Comparison of ENCODE assay signal across 13 cellular contexts in the genomic region with DNA sequence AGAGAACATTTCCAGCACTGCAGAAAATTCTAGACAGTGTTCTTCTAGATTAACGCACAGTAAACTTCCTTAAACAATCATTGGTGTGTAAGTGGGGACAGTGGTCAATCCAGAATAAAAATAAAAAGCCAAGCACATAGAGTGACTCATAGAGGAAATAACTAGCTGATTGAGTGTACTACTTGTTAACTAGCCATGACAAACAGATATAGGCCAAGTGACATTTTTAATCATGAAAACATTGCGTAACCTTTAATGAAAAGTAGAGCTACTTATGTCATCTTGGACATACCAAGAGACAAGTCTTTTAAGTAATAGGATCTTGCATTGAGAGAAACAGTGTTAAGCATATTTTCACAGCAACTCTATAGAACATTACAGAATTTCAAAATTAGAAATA.
DNase-seq lines count a peak whose midpoint lies in the region; ATAC-seq, FAIRE-seq and TF ChIP-seq lines count a peak whose summit lies in the region.
"Had no signal": no experiment of that assay in that cellular context is flagged by ENCODE, and none has a peak within 500 bp of the region (broad histone marks: within the 10 kb centered on the region; RNA-seq: fewer than 3 reads in every experiment).

No MANE protein-coding gene starts in this region.

- H3K4me3 ChIP-seq in bronchial epithelial cell (ENCODE audit: low read depth, low read length), result no peak overlapping the region
- H3K4me3 ChIP-seq in HepG2 (replicated peaks in 1 of 3; ENCODE audit: insufficient read depth in 1 of 3, low read depth in 2 of 3, low read length in 3 of 3), result no peak overlapping the region
- no peak overlapping the region for H3K4me3 ChIP-seq in CD4-positive, alpha-beta memory T cell (ENCODE audit: low read length in 2 of 2)

- no peak for ATAC-seq in HepG2
- no peak for ATAC-seq in activated CD8-positive, alpha-beta memory T cell treated with anti-CD3 and anti-CD28 coated beads, Interleukin-2, amount 10 ng/mL, durations not matched to agents 7 days and 5 days
- no peak for ATAC-seq in activated CD8-positive, alpha-beta T cell treated with anti-CD3 and anti-CD28 coated beads, Interleukin-2, amount 10 ng/mL, durations not matched to agents 7 days and 5 days
- no peak for ATAC-seq in HG03159 (IDR thresholded peaks at IDR 0.05; ENCODE audit: unreplicated experiment)

- H3K4me1 ChIP-seq in HepG2 (ENCODE audit: insufficient read depth, low read length), result no peaks in the 10 kb centered on the region
- H3K4me1 ChIP-seq in CD4-positive, alpha-beta memory T cell (ENCODE audit: insufficient read depth, low read length), result no peaks in the 10 kb centered on the region

- no peak for TF ChIP-seq RAD21 in HepG2 (CRISPR knock-in tag; IDR thresholded peaks at IDR 0.05)

- H3K4me2 ChIP-seq in HepG2 (ENCODE audit: low read depth, low read length), result no peak overlapping the region

- no peaks in the 10 kb centered on the region for H3K9me3 ChIP-seq in HepG2 (ENCODE audit: low read length)
- H3K9me3 ChIP-seq in CD4-positive, alpha-beta memory T cell (ENCODE audit: control insufficient read depth in 1 of 2, low read length in 2 of 2), result no peaks in the 10 kb centered on the region

- H3K27me3 ChIP-seq in bronchial epithelial cell (ENCODE audit: control insufficient read depth, insufficient read depth, low read length) (no peaks in the 10 kb centered on the region), HepG2 (ENCODE audit: control insufficient read depth in 1 of 2, insufficient read depth in 2 of 2, low read length in 2 of 2) (no peaks in the 10 kb centered on the region)
- H3K27me3 ChIP-seq in CD4-positive, alpha-beta memory T cell (ENCODE audit: insufficient read depth, low read length), result no peaks in the 10 kb centered on the region

- no peaks in the 10 kb centered on the region for H3K9me3 Mint-ChIP-seq in activated CD8-positive, alpha-beta memory T cell treated with anti-CD3 and anti-CD28 coated beads, Interleukin-2, amount 10 ng/mL, durations not matched to agents 7 days and 5 days (ENCODE audit: low read depth)
- H3K9me3 Mint-ChIP-seq in activated CD8-positive, alpha-beta T cell treated with anti-CD3 and anti-CD28 coated beads, Interleukin-2, amount 10 ng/mL, durations not matched to agents 7 days and 5 days (ENCODE audit: insufficient read depth), result no peaks in the 10 kb centered on the region
- no peaks in the 10 kb centered on the region for H3K9me3 Mint-ChIP-seq in CD4-positive, alpha-beta memory T cell
- H3K9me3 Mint-ChIP-seq: dendritic cell treated with granulocyte-macrophage colony-stimulating factor and Interleukin-4, amounts not matched to agents 40 ng/mL and 50 ng/mL, for 4 days had no signal

- FAIRE-seq in bronchial epithelial cell (lab: Jason Lieb, UNC) (peak; percentile 23), HepG2 (lab: Jason Lieb, UNC) (no peak)
- FAIRE-seq: GM18507 had no signal

- intact Hi-C loops in HepG2 (cut with micrococcal nuclease; ENCODE audit: unreplicated experiment), result no loop called here
- intact Hi-C loops in CD4-positive, alpha-beta memory T cell (cut with micrococcal nuclease), result no loop called here

- BruUV-seq in HepG2 (replicated peaks; lab: Mats Ljungman, UMichigan), result no TSS peak

- H3K36me3 ChIP-seq in bronchial epithelial cell (ENCODE audit: control insufficient read depth, insufficient read depth, low read length), result no peaks in the 10 kb centered on the region
- 0 out of 5 replicates have a peak, but pooled peaks cover 0 to 7% of the 10 kb centered on the region in 2 experiments for H3K36me3 ChIP-seq in HepG2 (replicated peaks in 1 of 2; ENCODE audit: control insufficient read depth in 1 of 2, insufficient read depth in 2 of 2, low read length in 2 of 2)
- no peaks in the 10 kb centered on the region for H3K36me3 ChIP-seq in CD4-positive, alpha-beta memory T cell (ENCODE audit: insufficient read depth, low read length)

- no peak overlapping the region for H3K27ac ChIP-seq in HepG2 (ENCODE audit: extremely low read length, insufficient read depth, low read length)
- no peak overlapping the region for H3K27ac ChIP-seq in CD4-positive, alpha-beta memory T cell (ENCODE audit: low read depth, low read length)
- H3K27ac ChIP-seq: VCaP had no signal

- TF ChIP-seq EP300 in HepG2 (IDR thresholded peaks at IDR 0.05; ENCODE audit: low read depth in 2 of 2, low read length in 2 of 2) (no peak), HepG2 (CRISPR knock-in tag; IDR thresholded peaks at IDR 0.05; ENCODE audit: borderline replicate concordance) (no peak)

- no peak overlapping the region for H3K27ac Mint-ChIP-seq in activated CD8-positive, alpha-beta memory T cell treated with anti-CD3 and anti-CD28 coated beads, Interleukin-2, amount 10 ng/mL, durations not matched to agents 7 days and 5 days
- H3K27ac Mint-ChIP-seq in activated CD8-positive, alpha-beta T cell treated with anti-CD3 and anti-CD28 coated beads, Interleukin-2, amount 10 ng/mL, durations not matched to agents 7 days and 5 days, result no peak overlapping the region
- H3K27ac Mint-ChIP-seq in CD4-positive, alpha-beta memory T cell, result no peak overlapping the region
- H3K27ac Mint-ChIP-seq: dendritic cell treated with granulocyte-macrophage colony-stimulating factor and Interleukin-4, amounts not matched to agents 40 ng/mL and 50 ng/mL, for 4 days; naive B cell had no signal

- POLR2A ChIA-PET in HepG2 (lab: Yijun Ruan, JAX), result no interaction called here
- POLR2A ChIA-PET in activated CD8-positive, alpha-beta T cell treated with anti-CD3 and anti-CD28 coated beads, Interleukin-2, amount 10 ng/mL, durations not matched to agents 7 days and 5 days (lab: Charles Lee), result no interaction called here
- POLR2A ChIA-PET in CD4-positive, alpha-beta memory T cell (lab: Charles Lee; ENCODE audit: partially characterized antibody), result no interaction called here

- H4K20me1 ChIP-seq in HepG2 (ENCODE audit: insufficient read depth, low read length), result no peaks in the 10 kb centered on the region

- H3K27me3 Mint-ChIP-seq in activated CD8-positive, alpha-beta memory T cell treated with anti-CD3 and anti-CD28 coated beads, Interleukin-2, amount 10 ng/mL, durations not matched to agents 7 days and 5 days, result no peaks in the 10 kb centered on the region
- H3K27me3 Mint-ChIP-seq in activated CD8-positive, alpha-beta T cell treated with anti-CD3 and anti-CD28 coated beads, Interleukin-2, amount 10 ng/mL, durations not matched to agents 7 days and 5 days (ENCODE audit: low read depth), result no peaks in the 10 kb centered on the region
- no peaks in the 10 kb centered on the region for H3K27me3 Mint-ChIP-seq in CD4-positive, alpha-beta memory T cell
- H3K27me3 Mint-ChIP-seq: dendritic cell treated with granulocyte-macrophage colony-stimulating factor and Interleukin-4, amounts not matched to agents 40 ng/mL and 50 ng/mL, for 4 days; naive B cell had no signal

- H3K4me3 Mint-ChIP-seq in activated CD8-positive, alpha-beta memory T cell treated with anti-CD3 and anti-CD28 coated beads, Interleukin-2, amount 10 ng/mL, durations not matched to agents 7 days and 5 days, result no peak overlapping the region
- H3K4me3 Mint-ChIP-seq in activated CD8-positive, alpha-beta T cell treated with anti-CD3 and anti-CD28 coated beads, Interleukin-2, amount 10 ng/mL, durations not matched to agents 7 days and 5 days, result no peak overlapping the region
- no peak overlapping the region for H3K4me3 Mint-ChIP-seq in CD4-positive, alpha-beta memory T cell
- H3K4me3 Mint-ChIP-seq: dendritic cell treated with granulocyte-macrophage colony-stimulating factor and Interleukin-4, amounts not matched to agents 40 ng/mL and 50 ng/mL, for 4 days; naive B cell had no signal

- no peaks in the 10 kb centered on the region for H3K79me2 ChIP-seq in HepG2 (ENCODE audit: insufficient read depth, low read length)

- TF ChIP-seq CTCF in bronchial epithelial cell (IDR thresholded peaks at IDR 0.05; ENCODE audit: insufficient read depth, low read length, severe bottlenecking) (no peak), HepG2 (CRISPR knock-in tag; IDR thresholded peaks at IDR 0.05) (no peak)

- H2AFZ ChIP-seq in HepG2 (ENCODE audit: low read length), result no peak overlapping the region

- CTCF ChIA-PET in HepG2 (lab: Yijun Ruan, JAX; ENCODE audit: low intra/inter-chr PET ratio, low total read pairs), result no interaction called here
- CTCF ChIA-PET in activated CD8-positive, alpha-beta memory T cell treated with anti-CD3 and anti-CD28 coated beads, Interleukin-2, amount 10 ng/mL, durations not matched to agents 7 days and 5 days (lab: Charles Lee), result no interaction called here
- CTCF ChIA-PET in activated CD8-positive, alpha-beta T cell treated with anti-CD3 and anti-CD28 coated beads, Interleukin-2, amount 10 ng/mL, durations not matched to agents 7 days and 5 days (lab: Charles Lee), result no interaction called here
- CTCF ChIA-PET in CD4-positive, alpha-beta memory T cell (lab: Charles Lee; ENCODE audit: partially characterized antibody), result interaction anchor here (1.2 kb wide), 1 partner anchor 18 kb away, joined by 3 read pairs; no protein-coding TSS in a partner anchor

- DNase-seq in COLO829 (ENCODE audit: low spot score), result peak; percentile 10
- DNase-seq in LoVo (ENCODE audit: low spot score), result peak; percentile 2
- DNase-seq in bronchial epithelial cell (ENCODE audit: low read depth), result peak; percentile 93
- DNase-seq in HepG2 (ENCODE audit: low spot score), result no peak
- DNase-seq in activated CD8-positive, alpha-beta memory T cell treated with anti-CD3 and anti-CD28 coated beads, Interleukin-2, amount 10 ng/mL, durations not matched to agents 7 days and 5 days, result no peak
- DNase-seq in activated CD8-positive, alpha-beta T cell treated with anti-CD3 and anti-CD28 coated beads, Interleukin-2, amount 10 ng/mL, durations not matched to agents 7 days and 5 days, result no peak
- no peak for DNase-seq in CD4-positive, alpha-beta memory T cell
- DNase-seq: naive B cell; stimulated activated CD4-positive, alpha-beta T cell treated with anti-CD3 and anti-CD28 coated beads, Interleukin-2, amount 100 ng/mL, for 24 hours had no signal

- H3K9ac ChIP-seq in HepG2 (ENCODE audit: insufficient read depth, low read depth, low read length), result no peak overlapping the region

- in situ Hi-C loops in HepG2 (cut with HindIII; ENCODE audit: extremely low pct_ligation_motif_present, low pct_unique_long_range_greater_than_20kb), result no loop called here

- TF ChIP-seq POLR2A in HepG2 (IDR thresholded peaks at IDR 0.05; ENCODE audit: insufficient read depth in 1 of 2, low read depth in 2 of 2, low read length in 2 of 2), result no peak

- no peaks in the 10 kb centered on the region for H3K4me1 Mint-ChIP-seq in activated CD8-positive, alpha-beta memory T cell treated with anti-CD3 and anti-CD28 coated beads, Interleukin-2, amount 10 ng/mL, durations not matched to agents 7 days and 5 days
- no peaks in the 10 kb centered on the region for H3K4me1 Mint-ChIP-seq in activated CD8-positive, alpha-beta T cell treated with anti-CD3 and anti-CD28 coated beads, Interleukin-2, amount 10 ng/mL, durations not matched to agents 7 days and 5 days (ENCODE audit: low read depth)
- H3K4me1 Mint-ChIP-seq in CD4-positive, alpha-beta memory T cell, result peaks cover 0 to 2% (median 0%) of the 10 kb centered on the region in 4 donors

- peaks cover 8% of the 10 kb centered on the region for H3K36me3 Mint-ChIP-seq in activated CD8-positive, alpha-beta memory T cell treated with anti-CD3 and anti-CD28 coated beads, Interleukin-2, amount 10 ng/mL, durations not matched to agents 7 days and 5 days
- H3K36me3 Mint-ChIP-seq in activated CD8-positive, alpha-beta T cell treated with anti-CD3 and anti-CD28 coated beads, Interleukin-2, amount 10 ng/mL, durations not matched to agents 7 days and 5 days (ENCODE audit: low read depth), result peaks cover 10% of the 10 kb centered on the region
- peaks cover 26 to 47% of the 10 kb centered on the region in 2 donors for H3K36me3 Mint-ChIP-seq in CD4-positive, alpha-beta memory T cell

- 98% methylated on average over 2 of the region's 2 CpGs for WGBS in HepG2 (ENCODE audit: low lambda C conversion rate)

Comparison
In these comparisons a context has a peak if more than half of its experiments do, and no peak if none do; other contexts are left out.
1. DNase-seq: peak in COLO829 (single experiment), LoVo (single experiment) and bronchial epithelial cell (single experiment); none in HepG2 (single experiment), activated CD8-positive, alpha-beta memory T cell treated with anti-CD3 and anti-CD28 coated beads, Interleukin-2, amount 10 ng/mL, durations not matched to agents 7 days and 5 days (single experiment), activated CD8-positive, alpha-beta T cell treated with anti-CD3 and anti-CD28 coated beads, Interleukin-2, amount 10 ng/mL, durations not matched to agents 7 days and 5 days (single experiment) and CD4-positive, alpha-beta memory T cell (0 of 5).